In genomic region chr17:82414548-82415281, GRCh38 we compare ENCODE assay signal across 1 cellular context.
TF ChIP-seq lines count a peak whose summit lies in the region.

No MANE protein-coding gene starts in this region.

TF ChIP-seq in GM12878, 131 proteins besides CTCF, POLR2A, EP300 and RAD21:
- TF ChIP-seq SIN3A (IDR thresholded peaks at IDR 0.05; ENCODE audit: low read depth, low read length) (peak; percentile 70; the same call in 1 of the 2 replicates), MEF2B (IDR thresholded peaks at IDR 0.05; ENCODE audit: partially characterized antibody, poor library complexity, severe bottlenecking) (no peak), HSF1 (IDR thresholded peaks at IDR 0.05; ENCODE audit: low read depth, low read length) (peak; percentile 72; the same call in 1 of the 2 replicates), NKRF (conservative IDR thresholded peaks at IDR 0.05) (peak; percentile 69), GABPA (IDR thresholded peaks at IDR 0.05; ENCODE audit: low read depth) (no peak), RB1 (IDR thresholded peaks at IDR 0.05; ENCODE audit: borderline replicate concordance) (peak; percentile 82; the same call in 1 of the 2 replicates), ZNF207 (IDR thresholded peaks at IDR 0.05; ENCODE audit: borderline replicate concordance) (peak; percentile 45; the same call in 1 of the 2 replicates), NR2C2 (IDR thresholded peaks at IDR 0.05; ENCODE audit: borderline replicate concordance, control insufficient read depth, insufficient read length, low read depth) (no peak), BHLHE40 (IDR thresholded peaks at IDR 0.05; ENCODE audit: borderline replicate concordance in 1 of 2, low read depth in 2 of 2, low read length in 1 of 2) (peak; percentile 84 to 85), REST (IDR thresholded peaks at IDR 0.05; ENCODE audit: low read depth, low read length) (peak; percentile 97), MAX (IDR thresholded peaks at IDR 0.05; ENCODE audit: low read depth, low read length) (0 out of 2 replicates have a peak, but pooled peaks have one; percentile 19), YBX1 (IDR thresholded peaks at IDR 0.05) (no peak), TCF12 (IDR thresholded peaks at IDR 0.05; ENCODE audit: low read depth, low read length) (no peak), ZBTB40 (IDR thresholded peaks at IDR 0.05; ENCODE audit: borderline replicate concordance) (peak; percentile 28; the same call in 1 of the 2 replicates), YY1 (IDR thresholded peaks at IDR 0.05; ENCODE audit: low read depth, low read length) (peak; percentile 34; the same call in 1 of the 2 replicates), SMC3 (IDR thresholded peaks at IDR 0.05; ENCODE audit: borderline replicate concordance, low read length) (peak; percentile 87), EGR1 (IDR thresholded peaks at IDR 0.05; ENCODE audit: borderline replicate concordance in 1 of 2, low read depth in 2 of 2, low read length in 2 of 2) (no peak), GATAD2B (conservative IDR thresholded peaks at IDR 0.05; ENCODE audit: low read depth) (peak; percentile 23; the same call in 1 of the 2 replicates), ZBTB11 (CRISPR knock-in tag; IDR thresholded peaks at IDR 0.05) (no peak), RUNX3 (IDR thresholded peaks at IDR 0.05; ENCODE audit: low read length) (peak; percentile 65), MXI1 (IDR thresholded peaks at IDR 0.05; ENCODE audit: low read depth, low read length) (peak; percentile 81)
